26 cellular contexts compared by ENCODE assay signal in the genomic region with DNA sequence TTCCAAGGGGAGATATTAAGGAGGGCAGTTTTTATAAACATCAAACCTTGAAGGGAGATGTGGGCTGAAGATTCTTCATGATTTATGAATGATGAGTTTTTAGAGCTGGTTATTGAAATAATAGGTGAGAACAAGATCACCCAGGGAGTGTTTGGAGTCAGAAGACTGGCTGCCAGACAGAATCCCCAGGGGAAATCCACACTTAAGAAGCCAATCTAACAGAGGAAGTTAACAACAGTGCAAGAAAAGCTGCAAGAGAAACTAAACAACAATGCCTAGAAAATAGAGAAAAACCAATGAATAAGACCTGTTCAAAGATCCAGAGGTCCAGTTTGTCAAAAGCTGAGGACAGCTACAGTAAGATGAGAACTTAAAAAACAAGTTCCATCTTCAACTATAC.
A peak's percentile ranks its signal among the peaks of the same experiment; 100 is the strongest.
DNase-seq lines count a peak whose midpoint lies in the region; ATAC-seq and TF ChIP-seq lines count a peak whose summit lies in the region.
"Had no signal": no experiment of that assay in that cellular context is flagged by ENCODE, and none has a peak within 500 bp of the region (broad histone marks: within the 10 kb centered on the region; RNA-seq: fewer than 3 reads in every experiment).

No MANE protein-coding gene starts in this region.

- no peaks in the 10 kb centered on the region for H3K9me3 ChIP-seq in naive thymus-derived CD4-positive, alpha-beta T cell (ENCODE audit: control insufficient read depth in 2 of 3, low read length in 3 of 3)
- H3K9me3 ChIP-seq: BLaER1 treated with 17β-estradiol and CSF1 and Interleukin-3, amounts not matched to agents 10 nM and 100 nM; breast epithelium; gastrocnemius medialis; pancreas; tibial nerve had no signal

- H3K9me3 Mint-ChIP-seq in naive thymus-derived CD4-positive, alpha-beta T cell, result peaks cover 0 to 3% (median 0%) of the 10 kb centered on the region in 11 donors
- H3K9me3 Mint-ChIP-seq: dendritic cell treated with granulocyte-macrophage colony-stimulating factor and Interleukin-4, amounts not matched to agents 40 ng/mL and 50 ng/mL, for 4 days; natural killer cell treated with Interleukin-12 subunit alpha and Interleukin-12 subunit beta and Interleukin-15 and Interleukin-18, amount 100 ng/mL, for 72 hours; T-cell had no signal

- ATAC-seq in HG02852 (IDR thresholded peaks at IDR 0.05; ENCODE audit: unreplicated experiment), result peak; percentile 84
- no peak for ATAC-seq in naive thymus-derived CD4-positive, alpha-beta T cell
- ATAC-seq: gastrocnemius medialis; natural killer cell treated with Interleukin-12 subunit alpha and Interleukin-12 subunit beta and Interleukin-15 and Interleukin-18, amount 100 ng/mL, for 72 hours; stimulated activated naive CD8-positive, alpha-beta T cell treated with anti-CD3 and anti-CD28 coated beads, Interleukin-15, Interleukin-2, amounts not matched to agents 100 U/mL and 50 U/mL, for 24 hours; T-cell had no signal

- peaks cover 0 to 8% (median 0%) of the 10 kb centered on the region in 7 donors for H3K4me1 Mint-ChIP-seq in naive thymus-derived CD4-positive, alpha-beta T cell
- H3K4me1 Mint-ChIP-seq: T-cell had no signal

- no peaks in the 10 kb centered on the region for H3K36me3 ChIP-seq in naive thymus-derived CD4-positive, alpha-beta T cell (ENCODE audit: control insufficient read depth in 2 of 3, insufficient read depth in 3 of 3, low read length in 3 of 3)
- H3K36me3 ChIP-seq: BLaER1 treated with 17β-estradiol and CSF1 and Interleukin-3, amounts not matched to agents 10 nM and 100 nM; breast epithelium; gastrocnemius medialis; pancreas; tibial nerve had no signal

- H3K4me3 ChIP-seq in cardiac fibroblast (replicated peaks in 1 of 2; ENCODE audit: low read depth in 2 of 2, low read length in 2 of 2), result no peak overlapping the region
- no peak overlapping the region for H3K4me3 ChIP-seq in naive thymus-derived CD4-positive, alpha-beta T cell (ENCODE audit: low read length)
- H3K4me3 ChIP-seq: BLaER1 treated with 17β-estradiol and CSF1 and Interleukin-3, amounts not matched to agents 10 nM and 100 nM; breast epithelium; gastrocnemius medialis; pancreas; tibial nerve had no signal

- no peak overlapping the region for H3K4me3 Mint-ChIP-seq in naive thymus-derived CD4-positive, alpha-beta T cell
- H3K4me3 Mint-ChIP-seq: dendritic cell treated with granulocyte-macrophage colony-stimulating factor and Interleukin-4, amounts not matched to agents 40 ng/mL and 50 ng/mL, for 4 days; natural killer cell treated with Interleukin-12 subunit alpha and Interleukin-12 subunit beta and Interleukin-15 and Interleukin-18, amount 100 ng/mL, for 72 hours; T-cell had no signal

- no peaks in the 10 kb centered on the region for H3K36me3 Mint-ChIP-seq in naive thymus-derived CD4-positive, alpha-beta T cell
- H3K36me3 Mint-ChIP-seq: natural killer cell treated with Interleukin-12 subunit alpha and Interleukin-12 subunit beta and Interleukin-15 and Interleukin-18, amount 100 ng/mL, for 72 hours; T-cell had no signal

- H3K27me3 Mint-ChIP-seq in naive thymus-derived CD4-positive, alpha-beta T cell, result peaks cover 0 to 41% (median 10%) of the 10 kb centered on the region in 5 donors
- H3K27me3 Mint-ChIP-seq: dendritic cell treated with granulocyte-macrophage colony-stimulating factor and Interleukin-4, amounts not matched to agents 40 ng/mL and 50 ng/mL, for 4 days had no signal

- CTCF ChIA-PET in naive thymus-derived CD4-positive, alpha-beta T cell (lab: Charles Lee), result no interaction called here

- DNase-seq in NCI-H2171 treated with DMSO at 0.1 percent for 48 hours (lab: John Stamatoyannopoulos, UW), result peak; percentile 15
- no peak for DNase-seq in NCI-H2171 (lab: John Stamatoyannopoulos, UW)
- DNase-seq in cardiac fibroblast (ENCODE audit: low read depth in 2 of 2), result peak; percentile 31 to 40
- DNase-seq in DMS153 (lab: John Stamatoyannopoulos, UW), result no peak
- DNase-seq in retina, result no peak
- DNase-seq in foreskin melanocyte, result no peak
- DNase-seq in naive thymus-derived CD4-positive, alpha-beta T cell, result no peak
- DNase-seq: 8988T; activated CD4-positive, alpha-beta T cell treated with anti-CD3 and anti-CD28 coated beads for 48 hours; gastrocnemius medialis; kidney glomerular epithelial cell; mesenchymal stem cell; NCI-H2029; NCI-H510A; pancreas; Right ventricle myocardium superior; stimulated activated CD4-positive, alpha-beta T cell treated with anti-CD3 and anti-CD28 coated beads, Interleukin-2, amount 100 ng/mL, for 24 hours; stimulated activated naive CD8-positive, alpha-beta T cell treated with anti-CD3 and anti-CD28 coated beads, Interleukin-15, Interleukin-2, amounts not matched to agents 100 U/mL and 50 U/mL, for 24 hours; T-cell had no signal

- no peaks in the 10 kb centered on the region for H3K27me3 ChIP-seq in naive thymus-derived CD4-positive, alpha-beta T cell (ENCODE audit: control insufficient read depth in 2 of 2, insufficient read depth in 2 of 2, low read length in 2 of 2)
- H3K27me3 ChIP-seq: BLaER1 treated with 17β-estradiol and CSF1 and Interleukin-3, amounts not matched to agents 10 nM and 100 nM; breast epithelium; gastrocnemius medialis; pancreas; tibial nerve had no signal

- no peak for TF ChIP-seq CTCF in cardiac fibroblast (IDR thresholded peaks at IDR 0.05; ENCODE audit: low read depth, low read length)

- H3K27ac ChIP-seq in naive thymus-derived CD4-positive, alpha-beta T cell (ENCODE audit: low read depth, low read length), result no peak overlapping the region
- H3K27ac ChIP-seq: BLaER1 treated with 17β-estradiol and CSF1 and Interleukin-3, amounts not matched to agents 10 nM and 100 nM; breast epithelium; gastrocnemius medialis; KMS-11; pancreas; tibial nerve had no signal

- H3K4me1 ChIP-seq in naive thymus-derived CD4-positive, alpha-beta T cell (ENCODE audit: control insufficient read depth in 2 of 2, insufficient read depth in 2 of 2, low read length in 2 of 2), result no peaks in the 10 kb centered on the region
- H3K4me1 ChIP-seq: breast epithelium, gastrocnemius medialis, tibial nerve had no signal

- H3K27ac Mint-ChIP-seq in naive thymus-derived CD4-positive, alpha-beta T cell, result no peak overlapping the region
- H3K27ac Mint-ChIP-seq: dendritic cell treated with granulocyte-macrophage colony-stimulating factor and Interleukin-4, amounts not matched to agents 40 ng/mL and 50 ng/mL, for 4 days; natural killer cell treated with Interleukin-12 subunit alpha and Interleukin-12 subunit beta and Interleukin-15 and Interleukin-18, amount 100 ng/mL, for 72 hours; T-cell had no signal

- POLR2A ChIA-PET in naive thymus-derived CD4-positive, alpha-beta T cell (lab: Charles Lee), result no interaction called here

- intact Hi-C loops in naive thymus-derived CD4-positive, alpha-beta T cell (cut with micrococcal nuclease), result no loop called here

Comparison
In these comparisons a context has a peak if more than half of its experiments do, and no peak if none do; other contexts are left out.
1. DNase-seq: peak in NCI-H2171 treated with DMSO at 0.1 percent for 48 hours (single experiment) and cardiac fibroblast (2 of 2); none in NCI-H2171 (single experiment), DMS153 (single experiment), retina (single experiment), foreskin melanocyte (single experiment) and naive thymus-derived CD4-positive, alpha-beta T cell (0 of 9).